23 cellular contexts compared by ENCODE assay signal in genomic region chr14:50357753-50358380, GRCh38. TPM values are rescaled to one million over a fixed set of nuclear protein-coding genes. Genes with fewer than 3 reads are reported as not detected.
DNase-seq lines count a peak whose midpoint lies in the region; ATAC-seq, FAIRE-seq and TF ChIP-seq lines count a peak whose summit lies in the region.
"Had no signal": no experiment of that assay in that cellular context is flagged by ENCODE, and none has a peak within 500 bp of the region (broad histone marks: within the 10 kb centered on the region; RNA-seq: fewer than 3 reads in every experiment).

No MANE protein-coding gene starts in this region.

- H3K27me3 Mint-ChIP-seq in activated naive CD8-positive, alpha-beta T cell treated with anti-CD3 and anti-CD28 coated beads, Interleukin-2, amount 10 ng/mL, durations not matched to agents 7 days and 5 days, result no peaks in the 10 kb centered on the region
- H3K27me3 Mint-ChIP-seq in activated naive CD8-positive, alpha-beta T cell treated with anti-CD3 and anti-CD28 coated beads, Interleukin-2, amount 50 U/mL, for 24 hours, result no peaks in the 10 kb centered on the region

- H3K27ac Mint-ChIP-seq in activated naive CD8-positive, alpha-beta T cell treated with anti-CD3 and anti-CD28 coated beads, Interleukin-2, amount 10 ng/mL, durations not matched to agents 7 days and 5 days, result peak overlapping the region; percentile 27
- H3K27ac Mint-ChIP-seq in activated naive CD8-positive, alpha-beta T cell treated with anti-CD3 and anti-CD28 coated beads, Interleukin-2, amount 50 U/mL, for 24 hours, result no peak overlapping the region
- H3K27ac Mint-ChIP-seq: CD14-positive monocyte had no signal

- ATAC-seq in activated naive CD8-positive, alpha-beta T cell treated with anti-CD3 and anti-CD28 coated beads, Interleukin-2, amount 10 ng/mL, durations not matched to agents 7 days and 5 days (ENCODE audit: low read depth), result no peak
- ATAC-seq in activated naive CD8-positive, alpha-beta T cell treated with anti-CD3 and anti-CD28 coated beads, Interleukin-2, amount 50 U/mL, for 24 hours, result no peak
- no peak for ATAC-seq in aorta (ENCODE audit: low FRiP score)
- ATAC-seq in GM21381 (IDR thresholded peaks at IDR 0.05; ENCODE audit: unreplicated experiment), result no peak
- ATAC-seq: PC-3 had no signal

- DNase-seq in activated naive CD8-positive, alpha-beta T cell treated with anti-CD3 and anti-CD28 coated beads, Interleukin-2, amount 10 ng/mL, durations not matched to agents 7 days and 5 days, result no peak
- DNase-seq in activated naive CD8-positive, alpha-beta T cell treated with anti-CD3 and anti-CD28 coated beads, Interleukin-2, amount 50 U/mL, for 24 hours, result no peak
- DNase-seq in head of caudate nucleus (peak in 29 of 42 donors; percentile 15 to 78 (median 38)), occipital lobe (lab: John Stamatoyannopoulos, UW) (peak; percentile 42), aorta (no peak), GM12892 (ENCODE audit: insufficient read length) (no peak), cerebellar cortex (ENCODE audit: low spot score) (no peak)
- DNase-seq: 8988T, COR-L47, DMS 273 treated with DMSO at 0.1 percent for 48 hours, DMS79 treated with DMSO at 0.1 percent for 48 hours, MM.1S, NCI-H1048, NCI-H1417 treated with DMSO at 0.1 percent for 48 hours, NCI-H187 treated with DMSO at 0.1 percent for 48 hours, NCI-H2107, NCI-H446 treated with DMSO at 0.1 percent for 48 hours, NCI-H526 treated with DMSO at 0.1 percent for 48 hours, PC-3, Right ventricle myocardium superior had no signal

- 79 to 83% methylated on average over 4 of the region's 4 CpGs for WGBS in aorta, 2 donors

- H3K9me3 ChIP-seq in aorta (ENCODE audit: control insufficient read depth, low read length), result no peaks in the 10 kb centered on the region
- H3K9me3 ChIP-seq: HAP-1 had no signal

- no peak overlapping the region for H3K27ac ChIP-seq in aorta (ENCODE audit: low read depth in 1 of 2, low read length in 2 of 2)

- H3K9me3 Mint-ChIP-seq in activated naive CD8-positive, alpha-beta T cell treated with anti-CD3 and anti-CD28 coated beads, Interleukin-2, amount 10 ng/mL, durations not matched to agents 7 days and 5 days, result peaks cover 3% of the 10 kb centered on the region
- peaks cover 4% of the 10 kb centered on the region for H3K9me3 Mint-ChIP-seq in activated naive CD8-positive, alpha-beta T cell treated with anti-CD3 and anti-CD28 coated beads, Interleukin-2, amount 50 U/mL, for 24 hours

- H3K36me3 ChIP-seq in aorta (ENCODE audit: control insufficient read depth in 1 of 2, insufficient read depth in 2 of 2, low read length in 1 of 2), result no peaks in the 10 kb centered on the region
- H3K36me3 ChIP-seq: HAP-1 had no signal

- peaks cover 15% of the 10 kb centered on the region for H3K4me1 Mint-ChIP-seq in activated naive CD8-positive, alpha-beta T cell treated with anti-CD3 and anti-CD28 coated beads, Interleukin-2, amount 10 ng/mL, durations not matched to agents 7 days and 5 days
- H3K4me1 Mint-ChIP-seq in activated naive CD8-positive, alpha-beta T cell treated with anti-CD3 and anti-CD28 coated beads, Interleukin-2, amount 50 U/mL, for 24 hours, result peaks cover 9% of the 10 kb centered on the region

- H3K4me1 ChIP-seq in aorta (ENCODE audit: control insufficient read depth in 1 of 2, insufficient read depth in 2 of 2, low read length in 2 of 2), result no peaks in the 10 kb centered on the region
- H3K4me1 ChIP-seq: HAP-1 had no signal

- no peak overlapping the region for H3K4me3 ChIP-seq in aorta (ENCODE audit: low read length in 2 of 2)
- H3K4me3 ChIP-seq: HAP-1 had no signal

- no peak overlapping the region for H3K4me3 Mint-ChIP-seq in activated naive CD8-positive, alpha-beta T cell treated with anti-CD3 and anti-CD28 coated beads, Interleukin-2, amount 10 ng/mL, durations not matched to agents 7 days and 5 days
- no peak overlapping the region for H3K4me3 Mint-ChIP-seq in activated naive CD8-positive, alpha-beta T cell treated with anti-CD3 and anti-CD28 coated beads, Interleukin-2, amount 50 U/mL, for 24 hours
- H3K4me3 Mint-ChIP-seq: CD14-positive monocyte had no signal

- POLR2A ChIA-PET in activated naive CD8-positive, alpha-beta T cell treated with anti-CD3 and anti-CD28 coated beads, Interleukin-2, amount 10 ng/mL, durations not matched to agents 7 days and 5 days (lab: Charles Lee), result interaction anchor here (1.2 kb wide), 1 partner anchor 67 kb away, joined by 3 read pairs; no protein-coding TSS in a partner anchor

- TF ChIP-seq POLR2A in GM12892 (IDR thresholded peaks at IDR 0.05; ENCODE audit: low read depth, low read length), result no peak

- intact Hi-C loops in head of caudate nucleus (cut with DNase I) (no loop called here), aorta (cut with DNase I) (no loop called here)

- FAIRE-seq in GM12892 (lab: Jason Lieb, UNC), result no peak

- H3K36me3 Mint-ChIP-seq in activated naive CD8-positive, alpha-beta T cell treated with anti-CD3 and anti-CD28 coated beads, Interleukin-2, amount 10 ng/mL, durations not matched to agents 7 days and 5 days, result peaks cover 48% of the 10 kb centered on the region
- peaks cover 13% of the 10 kb centered on the region for H3K36me3 Mint-ChIP-seq in activated naive CD8-positive, alpha-beta T cell treated with anti-CD3 and anti-CD28 coated beads, Interleukin-2, amount 50 U/mL, for 24 hours (ENCODE audit: low read depth)

- no peaks in the 10 kb centered on the region for H3K27me3 ChIP-seq in aorta (ENCODE audit: control insufficient read depth in 1 of 2, insufficient read depth in 2 of 2, low read length in 1 of 2)

RNA-seq across cellular contexts. Expression of gene CDKL1, which starts 38.8 kb away (rescaled TPM):
- total RNA-seq in activated naive CD8-positive, alpha-beta T cell treated with anti-CD3 and anti-CD28 coated beads, Interleukin-2, amount 10 ng/mL, durations not matched to agents 7 days and 5 days, result 10 to 100 TPM; 12.1 to 13.7 TPM
- total RNA-seq in occipital lobe (17.5 TPM), aorta (1 to 10 TPM; 8.8 to 9.7 TPM)
- 1 to 10 TPM; 1.6 to 2.0 TPM for polyA plus RNA-seq in aorta
- polyA plus RNA-seq in GM12892 (2012; ENCODE audit: missing spikeins), result 3.0 TPM

RNA-seq across cellular contexts. Expression of gene DMAC2L, which starts 45.7 kb away (rescaled TPM):
- total RNA-seq in activated naive CD8-positive, alpha-beta T cell treated with anti-CD3 and anti-CD28 coated beads, Interleukin-2, amount 10 ng/mL, durations not matched to agents 7 days and 5 days, result 10 to 100 TPM; 19.0 to 19.4 TPM
- total RNA-seq in occipital lobe (15.9 TPM), aorta (10 to 100 TPM; 13.1 to 15.8 TPM)
- 10 to 100 TPM in 1 of 2 donors, 1 to 10 TPM in 1; 6.8 to 11.4 TPM for polyA plus RNA-seq in aorta
- polyA plus RNA-seq in GM12892 (2012; ENCODE audit: missing spikeins), result 16.8 TPM

RNA-seq across cellular contexts. Expression of gene L2HGDH, which starts 45.8 kb away (rescaled TPM):
- total RNA-seq in activated naive CD8-positive, alpha-beta T cell treated with anti-CD3 and anti-CD28 coated beads, Interleukin-2, amount 10 ng/mL, durations not matched to agents 7 days and 5 days, result 10 to 100 TPM; 11.5 to 12.1 TPM
- total RNA-seq in occipital lobe (18.6 TPM), aorta (1 to 10 TPM; 2.1 to 2.7 TPM)
- 1 to 10 TPM; 1.9 to 2.5 TPM for polyA plus RNA-seq in aorta
- polyA plus RNA-seq in GM12892 (2012; ENCODE audit: missing spikeins), result 9.9 TPM

Comparison
In these comparisons a context has a peak if more than half of its experiments do, and no peak if none do; other contexts are left out.
1. DNase-seq: peak in head of caudate nucleus (29 of 42) and occipital lobe (single experiment); none in activated naive CD8-positive, alpha-beta T cell treated with anti-CD3 and anti-CD28 coated beads, Interleukin-2, amount 10 ng/mL, durations not matched to agents 7 days and 5 days (single experiment), activated naive CD8-positive, alpha-beta T cell treated with anti-CD3 and anti-CD28 coated beads, Interleukin-2, amount 50 U/mL, for 24 hours (single experiment), aorta (0 of 2), GM12892 (single experiment) and cerebellar cortex (single experiment).